ENCODE assay signal across 8 cellular contexts in genomic region chr13:98507060-98507797, GRCh38.
DNase-seq lines count a peak whose midpoint lies in the region; ATAC-seq and TF ChIP-seq lines count a peak whose summit lies in the region.

No MANE protein-coding gene starts in this region.

- H3K9me3 ChIP-seq in GM23248 (ENCODE audit: low read depth) (no peaks in the 10 kb centered on the region), mucosa of rectum (ENCODE audit: control insufficient read depth in 2 of 2, low read length in 2 of 2) (no peaks in the 10 kb centered on the region), MM.1S (replicated peaks; ENCODE audit: insufficient read depth, low read length) (no peaks in the 10 kb centered on the region)

- H2AFZ ChIP-seq in GM23248 (no peak overlapping the region), MM.1S (ENCODE audit: low read length) (no peak overlapping the region)

- H3K4me1 Mint-ChIP-seq in endothelial cell (ENCODE audit: unreplicated experiment) = peaks cover 70% of the 10 kb centered on the region

- ATAC-seq in activated naive CD4-positive, alpha-beta T cell treated with anti-CD3 and anti-CD28 coated beads, Interleukin-2, amount 50 U/mL, for 72 hours = no peak

- H3K27me3 Mint-ChIP-seq in endothelial cell (ENCODE audit: unreplicated experiment) = peaks cover 7% of the 10 kb centered on the region

- H3K4me1 ChIP-seq in GM23248 (ENCODE audit: insufficient read depth) (peaks cover 61% of the 10 kb centered on the region), mucosa of rectum (ENCODE audit: control insufficient read depth in 2 of 2, insufficient read depth in 2 of 2, low read length in 2 of 2) (peaks cover 67 to 69% of the 10 kb centered on the region in 2 donors), MM.1S (ENCODE audit: low read length) (peaks cover 4% of the 10 kb centered on the region; the same call in 1 of the 2 replicates)

- H3K9ac ChIP-seq in GM23248 (peak overlapping the region; percentile 84), mucosa of rectum (ENCODE audit: low read depth in 1 of 2, low read length in 2 of 2) (no peak overlapping the region), MM.1S (ENCODE audit: low read length) (no peak overlapping the region)

- peak overlapping the region; percentile 89 for H3K27ac Mint-ChIP-seq in endothelial cell (ENCODE audit: unreplicated experiment)
- H3K27ac Mint-ChIP-seq in activated naive CD4-positive, alpha-beta T cell treated with anti-CD3 and anti-CD28 coated beads, Interleukin-2, amount 50 U/mL, for 72 hours = peak overlapping the region in 1 of 2 donors; percentile 68

- H3K27me3 ChIP-seq in GM23248 (replicated peaks; ENCODE audit: insufficient read depth) = no peaks in the 10 kb centered on the region
- H3K27me3 ChIP-seq in mucosa of rectum (ENCODE audit: control insufficient read depth in 2 of 2, insufficient read depth in 2 of 2, low read length in 2 of 2) = no peaks in the 10 kb centered on the region
- H3K27me3 ChIP-seq in MM.1S (replicated peaks; ENCODE audit: insufficient read depth, low read length) = no peaks in the 10 kb centered on the region

- H3K4me2 ChIP-seq in GM23248 (ENCODE audit: unreplicated experiment) (peak overlapping the region; percentile 85), MM.1S (ENCODE audit: low read depth, low read length) (no peak overlapping the region)

- H3K9me2 ChIP-seq in GM23248 (ENCODE audit: insufficient read depth) (no peaks in the 10 kb centered on the region), MM.1S (replicated peaks; ENCODE audit: insufficient read depth, low read length) (no peaks in the 10 kb centered on the region)

- H3K36me3 ChIP-seq in GM23248 (ENCODE audit: low read depth) (no peaks in the 10 kb centered on the region), mucosa of rectum (ENCODE audit: control insufficient read depth in 2 of 2, insufficient read depth in 2 of 2, low read length in 2 of 2) (no peaks in the 10 kb centered on the region), MM.1S (replicated peaks; ENCODE audit: insufficient read depth, low read length) (no peaks in the 10 kb centered on the region)

- in situ Hi-C loops in GM23248 (cut with MboI) = no loop called here

- H3K4me3 Mint-ChIP-seq in endothelial cell (ENCODE audit: unreplicated experiment) = no peak overlapping the region

- H4K20me1 ChIP-seq in GM23248 (ENCODE audit: insufficient read depth) = no peaks in the 10 kb centered on the region
- peaks cover 42% of the 10 kb centered on the region for H4K20me1 ChIP-seq in MM.1S (ENCODE audit: insufficient read depth, low read length)

- no peak overlapping the region for H3K4me3 ChIP-seq in GM23248
- no peak overlapping the region for H3K4me3 ChIP-seq in mucosa of rectum (ENCODE audit: low read length in 2 of 2)
- no peak overlapping the region for H3K4me3 ChIP-seq in MM.1S (ENCODE audit: low read length)

- peak; percentile 50 for DNase-seq in GM23248
- peak; percentile 33 to 71 for DNase-seq in NCI-H526 (lab: John Stamatoyannopoulos, UW)
- peak; percentile 57 for DNase-seq in endothelial cell (ENCODE audit: low spot score)
- no peak for DNase-seq in MM.1S
- no peak for DNase-seq in AG08396 (ENCODE audit: low spot score)
- DNase-seq in AG20443 (ENCODE audit: low spot score) = no peak
- DNase-seq in activated naive CD4-positive, alpha-beta T cell treated with anti-CD3 and anti-CD28 coated beads, Interleukin-2, amount 50 U/mL, for 72 hours (ENCODE audit: low spot score in 2 of 2) = no peak

- 55 to 56% methylated on average over 11 of the region's 11 CpGs for WGBS in GM23248 (ENCODE audit: low coverage in 1 of 2, low lambda C conversion rate in 2 of 2, missing lambda C conversion rate in 2 of 2), 2 experiments

- H3K36me3 Mint-ChIP-seq in endothelial cell (ENCODE audit: low read depth, unreplicated experiment) = peaks cover 3% of the 10 kb centered on the region
- H3K36me3 Mint-ChIP-seq in activated naive CD4-positive, alpha-beta T cell treated with anti-CD3 and anti-CD28 coated beads, Interleukin-2, amount 50 U/mL, for 72 hours = peaks cover 9 to 29% of the 10 kb centered on the region in 2 donors

- H3F3A ChIP-seq in GM23248 (ENCODE audit: insufficient read depth) (peaks cover 60% of the 10 kb centered on the region), MM.1S (ENCODE audit: insufficient read depth, low read length) (no peaks in the 10 kb centered on the region)

- peak overlapping the region; percentile 99 for H3K27ac ChIP-seq in GM23248
- H3K27ac ChIP-seq in mucosa of rectum (ENCODE audit: low read depth in 2 of 2, low read length in 2 of 2) = peak overlapping the region; percentile 45 to 52
- no peak overlapping the region for H3K27ac ChIP-seq in MM.1S (ENCODE audit: low read length)

- H3K79me2 ChIP-seq in GM23248 (ENCODE audit: insufficient read depth) = peaks cover 90% of the 10 kb centered on the region
- peaks cover 100% of the 10 kb centered on the region for H3K79me2 ChIP-seq in MM.1S (ENCODE audit: low read length)

- TF ChIP-seq CTCF in endothelial cell (IDR thresholded peaks at IDR 0.05; ENCODE audit: unreplicated experiment) (no peak), MM.1S (IDR thresholded peaks at IDR 0.05; ENCODE audit: low read length) (no peak)

- no peaks in the 10 kb centered on the region for H3K9me3 Mint-ChIP-seq in endothelial cell (ENCODE audit: unreplicated experiment)
- no peaks in the 10 kb centered on the region for H3K9me3 Mint-ChIP-seq in activated naive CD4-positive, alpha-beta T cell treated with anti-CD3 and anti-CD28 coated beads, Interleukin-2, amount 50 U/mL, for 72 hours

Comparison
In these comparisons a context has a peak if more than half of its experiments do, and no peak if none do; other contexts are left out.
1. DNase-seq: peak in GM23248 (single experiment), NCI-H526 (2 of 2) and endothelial cell (single experiment); none in MM.1S (single experiment), AG08396 (single experiment), AG20443 (single experiment) and activated naive CD4-positive, alpha-beta T cell treated with anti-CD3 and anti-CD28 coated beads, Interleukin-2, amount 50 U/mL, for 72 hours (0 of 2).